1 cellular context compared by ENCODE assay signal in the genomic region with DNA sequence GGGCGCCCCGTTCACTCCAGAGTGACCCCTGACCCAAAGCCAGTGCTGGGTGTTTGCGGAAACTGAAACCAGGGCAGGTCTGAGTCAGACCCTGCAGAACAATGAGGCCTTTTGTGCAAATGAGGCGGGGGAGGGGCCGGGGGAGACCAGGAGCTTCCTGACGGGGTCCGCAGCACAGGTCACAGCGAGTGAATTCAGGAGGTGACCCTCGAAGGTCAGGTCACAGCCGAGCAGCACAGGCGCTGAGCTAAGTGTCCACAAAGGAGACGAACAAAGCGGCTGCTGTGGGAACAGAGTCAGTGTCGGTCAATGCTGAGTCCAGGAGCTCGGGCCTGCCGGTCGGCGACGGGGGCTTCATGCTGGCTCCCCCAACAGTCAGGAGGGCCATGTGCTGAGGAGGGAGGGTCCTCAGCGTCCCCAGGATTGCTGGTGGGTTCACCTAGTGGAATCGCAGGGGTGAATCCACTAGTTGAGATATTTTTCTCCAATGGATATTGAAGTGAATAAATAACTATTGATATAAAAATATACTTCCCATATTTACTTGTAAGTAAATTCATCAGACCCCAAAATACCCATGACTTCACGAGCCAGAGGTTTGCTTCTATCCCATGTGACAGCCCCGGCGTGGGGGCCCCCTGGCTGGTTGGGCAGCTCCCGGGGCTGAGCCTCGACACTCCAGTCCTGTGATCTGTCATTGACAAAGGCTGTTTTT.
TF ChIP-seq lines count a peak whose summit lies in the region.

No MANE protein-coding gene starts in this region.

TF ChIP-seq in HepG2, 621 proteins besides CTCF, POLR2A, EP300 and RAD21 (continued from another document and continues in another):
- TF ChIP-seq ZNF615 (CRISPR knock-in tag; IDR thresholded peaks at IDR 0.05; ENCODE audit: borderline replicate concordance) (no peak), TBX3 (IDR thresholded peaks at IDR 0.05; ENCODE audit: borderline replicate concordance) (peak; percentile 74; the same call in 1 of the 2 replicates), MAFF (IDR thresholded peaks at IDR 0.05; ENCODE audit: low read depth, low read length) (peak; percentile 12; the same call in 1 of the 2 replicates), TOE1 (CRISPR knock-in tag; IDR thresholded peaks at IDR 0.05) (no peak), ELF3 (CRISPR knock-in tag; IDR thresholded peaks at IDR 0.05) (peak; percentile 89), SUZ12 (IDR thresholded peaks at IDR 0.05; ENCODE audit: low read depth, low read length) (no peak), AHR (CRISPR knock-in tag; IDR thresholded peaks at IDR 0.05) (no peak), SRSF9 (IDR thresholded peaks at IDR 0.05; ENCODE audit: borderline replicate concordance, insufficient read depth, low read depth, low read length, poor library complexity, severe bottlenecking) (no peak), ZNF720 (CRISPR knock-in tag; IDR thresholded peaks at IDR 0.05) (no peak), ZNF703 (CRISPR knock-in tag; IDR thresholded peaks at IDR 0.05; ENCODE audit: borderline replicate concordance) (peak; percentile 44; the same call in 1 of the 2 replicates), NFE2L1 (CRISPR knock-in tag; IDR thresholded peaks at IDR 0.05; ENCODE audit: borderline replicate concordance) (no peak), NCOR1 (IDR thresholded peaks at IDR 0.05; ENCODE audit: borderline replicate concordance, low read length) (peak; percentile 79), MBD4 (IDR thresholded peaks at IDR 0.05; ENCODE audit: borderline replicate concordance, low read length) (no peak), NFRKB (IDR thresholded peaks at IDR 0.05) (no peak), ZFY (CRISPR knock-in tag; IDR thresholded peaks at IDR 0.05) (peak; percentile 71), ZNF572 (CRISPR knock-in tag; IDR thresholded peaks at IDR 0.05) (no peak), ZNF724P (CRISPR knock-in tag; IDR thresholded peaks at IDR 0.05; ENCODE audit: borderline replicate concordance) (0 out of 2 replicates have a peak, but pooled peaks have one; percentile 25), ZNF10 (CRISPR knock-in tag; IDR thresholded peaks at IDR 0.05; ENCODE audit: borderline replicate concordance, low read depth) (no peak), ZBTB20 (CRISPR knock-in tag; IDR thresholded peaks at IDR 0.05; ENCODE audit: borderline replicate concordance, low read depth) (peak; percentile 84), STAT5B (CRISPR knock-in tag; IDR thresholded peaks at IDR 0.05) (no peak), ZNF83 (CRISPR knock-in tag; IDR thresholded peaks at IDR 0.05; ENCODE audit: borderline replicate concordance) (no peak), ZNF274 (CRISPR knock-in tag; IDR thresholded peaks at IDR 0.05) (no peak; the same call in 1 of the 2 replicates), ZNF790 (CRISPR knock-in tag; IDR thresholded peaks at IDR 0.05; ENCODE audit: borderline replicate concordance) (peak; percentile 60; the same call in 1 of the 2 replicates), CCDC6 (CRISPR knock-in tag; IDR thresholded peaks at IDR 0.05) (no peak), HMGA1 (CRISPR knock-in tag; conservative IDR thresholded peaks at IDR 0.05) (no peak), SYNCRIP (IDR thresholded peaks at IDR 0.05; ENCODE audit: insufficient read depth, low read depth, low read length) (no peak), ZNF337 (CRISPR knock-in tag; IDR thresholded peaks at IDR 0.05; ENCODE audit: borderline replicate concordance, low read depth) (0 out of 2 replicates have a peak, but pooled peaks have one; percentile 70), ZNF530 (CRISPR knock-in tag; IDR thresholded peaks at IDR 0.05; ENCODE audit: low read depth) (no peak), TEAD2 (CRISPR knock-in tag; IDR thresholded peaks at IDR 0.05) (no peak), RFX3 (CRISPR knock-in tag; IDR thresholded peaks at IDR 0.05) (no peak), ZNF543 (CRISPR knock-in tag; IDR thresholded peaks at IDR 0.05) (peak; percentile 87; the same call in 1 of the 2 replicates), ZKSCAN8 (CRISPR knock-in tag; IDR thresholded peaks at IDR 0.05; ENCODE audit: borderline replicate concordance) (peak; percentile 63; the same call in 1 of the 2 replicates)
- TF ChIP-seq, protein P1, sequence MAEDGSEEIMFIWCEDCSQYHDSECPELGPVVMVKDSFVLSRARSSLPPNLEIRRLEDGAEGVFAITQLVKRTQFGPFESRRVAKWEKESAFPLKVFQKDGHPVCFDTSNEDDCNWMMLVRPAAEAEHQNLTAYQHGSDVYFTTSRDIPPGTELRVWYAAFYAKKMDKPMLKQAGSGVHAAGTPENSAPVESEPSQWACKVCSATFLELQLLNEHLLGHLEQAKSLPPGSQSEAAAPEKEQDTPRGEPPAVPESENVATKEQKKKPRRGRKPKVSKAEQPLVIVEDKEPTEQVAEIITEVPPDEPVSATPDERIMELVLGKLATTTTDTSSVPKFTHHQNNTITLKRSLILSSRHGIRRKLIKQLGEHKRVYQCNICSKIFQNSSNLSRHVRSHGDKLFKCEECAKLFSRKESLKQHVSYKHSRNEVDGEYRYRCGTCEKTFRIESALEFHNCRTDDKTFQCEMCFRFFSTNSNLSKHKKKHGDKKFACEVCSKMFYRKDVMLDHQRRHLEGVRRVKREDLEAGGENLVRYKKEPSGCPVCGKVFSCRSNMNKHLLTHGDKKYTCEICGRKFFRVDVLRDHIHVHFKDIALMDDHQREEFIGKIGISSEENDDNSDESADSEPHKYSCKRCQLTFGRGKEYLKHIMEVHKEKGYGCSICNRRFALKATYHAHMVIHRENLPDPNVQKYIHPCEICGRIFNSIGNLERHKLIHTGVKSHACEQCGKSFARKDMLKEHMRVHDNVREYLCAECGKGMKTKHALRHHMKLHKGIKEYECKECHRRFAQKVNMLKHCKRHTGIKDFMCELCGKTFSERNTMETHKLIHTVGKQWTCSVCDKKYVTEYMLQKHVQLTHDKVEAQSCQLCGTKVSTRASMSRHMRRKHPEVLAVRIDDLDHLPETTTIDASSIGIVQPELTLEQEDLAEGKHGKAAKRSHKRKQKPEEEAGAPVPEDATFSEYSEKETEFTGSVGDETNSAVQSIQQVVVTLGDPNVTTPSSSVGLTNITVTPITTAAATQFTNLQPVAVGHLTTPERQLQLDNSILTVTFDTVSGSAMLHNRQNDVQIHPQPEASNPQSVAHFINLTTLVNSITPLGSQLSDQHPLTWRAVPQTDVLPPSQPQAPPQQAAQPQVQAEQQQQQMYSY (CRISPR knock-in tag; IDR thresholded peaks at IDR 0.05) = no peak; the same call in 1 of the 2 replicates
- TF ChIP-seq, protein P2, sequence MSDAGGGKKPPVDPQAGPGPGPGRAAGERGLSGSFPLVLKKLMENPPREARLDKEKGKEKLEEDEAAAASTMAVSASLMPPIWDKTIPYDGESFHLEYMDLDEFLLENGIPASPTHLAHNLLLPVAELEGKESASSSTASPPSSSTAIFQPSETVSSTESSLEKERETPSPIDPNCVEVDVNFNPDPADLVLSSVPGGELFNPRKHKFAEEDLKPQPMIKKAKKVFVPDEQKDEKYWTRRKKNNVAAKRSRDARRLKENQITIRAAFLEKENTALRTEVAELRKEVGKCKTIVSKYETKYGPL (CRISPR knock-in tag; IDR thresholded peaks at IDR 0.05) = no peak
- TF ChIP-seq, protein P3, sequence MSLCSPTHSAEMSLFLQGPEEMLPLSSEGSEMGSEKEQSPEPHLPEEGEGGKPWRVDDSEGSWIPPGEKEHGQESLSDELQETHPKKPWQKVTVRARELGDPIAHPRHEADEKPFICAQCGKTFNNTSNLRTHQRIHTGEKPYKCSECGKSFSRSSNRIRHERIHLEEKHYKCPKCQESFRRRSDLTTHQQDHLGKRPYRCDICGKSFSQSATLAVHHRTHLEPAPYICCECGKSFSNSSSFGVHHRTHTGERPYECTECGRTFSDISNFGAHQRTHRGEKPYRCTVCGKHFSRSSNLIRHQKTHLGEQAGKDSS (CRISPR knock-in tag; IDR thresholded peaks at IDR 0.05; ENCODE audit: borderline replicate concordance, low read depth) = no peak; the same call in none of the 2 replicates
- TF ChIP-seq, protein P4, sequence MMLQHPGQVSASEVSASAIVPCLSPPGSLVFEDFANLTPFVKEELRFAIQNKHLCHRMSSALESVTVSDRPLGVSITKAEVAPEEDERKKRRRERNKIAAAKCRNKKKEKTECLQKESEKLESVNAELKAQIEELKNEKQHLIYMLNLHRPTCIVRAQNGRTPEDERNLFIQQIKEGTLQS (CRISPR knock-in tag; IDR thresholded peaks at IDR 0.05) = peak; percentile 85
- TF ChIP-seq, protein P5, sequence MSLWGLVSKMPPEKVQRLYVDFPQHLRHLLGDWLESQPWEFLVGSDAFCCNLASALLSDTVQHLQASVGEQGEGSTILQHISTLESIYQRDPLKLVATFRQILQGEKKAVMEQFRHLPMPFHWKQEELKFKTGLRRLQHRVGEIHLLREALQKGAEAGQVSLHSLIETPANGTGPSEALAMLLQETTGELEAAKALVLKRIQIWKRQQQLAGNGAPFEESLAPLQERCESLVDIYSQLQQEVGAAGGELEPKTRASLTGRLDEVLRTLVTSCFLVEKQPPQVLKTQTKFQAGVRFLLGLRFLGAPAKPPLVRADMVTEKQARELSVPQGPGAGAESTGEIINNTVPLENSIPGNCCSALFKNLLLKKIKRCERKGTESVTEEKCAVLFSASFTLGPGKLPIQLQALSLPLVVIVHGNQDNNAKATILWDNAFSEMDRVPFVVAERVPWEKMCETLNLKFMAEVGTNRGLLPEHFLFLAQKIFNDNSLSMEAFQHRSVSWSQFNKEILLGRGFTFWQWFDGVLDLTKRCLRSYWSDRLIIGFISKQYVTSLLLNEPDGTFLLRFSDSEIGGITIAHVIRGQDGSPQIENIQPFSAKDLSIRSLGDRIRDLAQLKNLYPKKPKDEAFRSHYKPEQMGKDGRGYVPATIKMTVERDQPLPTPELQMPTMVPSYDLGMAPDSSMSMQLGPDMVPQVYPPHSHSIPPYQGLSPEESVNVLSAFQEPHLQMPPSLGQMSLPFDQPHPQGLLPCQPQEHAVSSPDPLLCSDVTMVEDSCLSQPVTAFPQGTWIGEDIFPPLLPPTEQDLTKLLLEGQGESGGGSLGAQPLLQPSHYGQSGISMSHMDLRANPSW (CRISPR knock-in tag; IDR thresholded peaks at IDR 0.05; ENCODE audit: borderline replicate concordance) = peak; percentile 81; the same call in 1 of the 2 replicates
- TF ChIP-seq, protein P6, sequence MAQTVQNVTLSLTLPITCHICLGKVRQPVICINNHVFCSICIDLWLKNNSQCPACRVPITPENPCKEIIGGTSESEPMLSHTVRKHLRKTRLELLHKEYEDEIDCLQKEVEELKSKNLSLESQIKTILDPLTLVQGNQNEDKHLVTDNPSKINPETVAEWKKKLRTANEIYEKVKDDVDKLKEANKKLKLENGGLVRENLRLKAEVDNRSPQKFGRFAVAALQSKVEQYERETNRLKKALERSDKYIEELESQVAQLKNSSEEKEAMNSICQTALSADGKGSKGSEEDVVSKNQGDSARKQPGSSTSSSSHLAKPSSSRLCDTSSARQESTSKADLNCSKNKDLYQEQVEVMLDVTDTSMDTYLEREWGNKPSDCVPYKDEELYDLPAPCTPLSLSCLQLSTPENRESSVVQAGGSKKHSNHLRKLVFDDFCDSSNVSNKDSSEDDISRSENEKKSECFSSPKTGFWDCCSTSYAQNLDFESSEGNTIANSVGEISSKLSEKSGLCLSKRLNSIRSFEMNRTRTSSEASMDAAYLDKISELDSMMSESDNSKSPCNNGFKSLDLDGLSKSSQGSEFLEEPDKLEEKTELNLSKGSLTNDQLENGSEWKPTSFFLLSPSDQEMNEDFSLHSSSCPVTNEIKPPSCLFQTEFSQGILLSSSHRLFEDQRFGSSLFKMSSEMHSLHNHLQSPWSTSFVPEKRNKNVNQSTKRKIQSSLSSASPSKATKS (CRISPR knock-in tag; IDR thresholded peaks at IDR 0.05) = no peak
- TF ChIP-seq, protein P7, sequence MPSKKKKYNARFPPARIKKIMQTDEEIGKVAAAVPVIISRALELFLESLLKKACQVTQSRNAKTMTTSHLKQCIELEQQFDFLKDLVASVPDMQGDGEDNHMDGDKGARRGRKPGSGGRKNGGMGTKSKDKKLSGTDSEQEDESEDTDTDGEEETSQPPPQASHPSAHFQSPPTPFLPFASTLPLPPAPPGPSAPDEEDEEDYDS (CRISPR knock-in tag; IDR thresholded peaks at IDR 0.05) = peak; percentile 27
- TF ChIP-seq, protein P8, sequence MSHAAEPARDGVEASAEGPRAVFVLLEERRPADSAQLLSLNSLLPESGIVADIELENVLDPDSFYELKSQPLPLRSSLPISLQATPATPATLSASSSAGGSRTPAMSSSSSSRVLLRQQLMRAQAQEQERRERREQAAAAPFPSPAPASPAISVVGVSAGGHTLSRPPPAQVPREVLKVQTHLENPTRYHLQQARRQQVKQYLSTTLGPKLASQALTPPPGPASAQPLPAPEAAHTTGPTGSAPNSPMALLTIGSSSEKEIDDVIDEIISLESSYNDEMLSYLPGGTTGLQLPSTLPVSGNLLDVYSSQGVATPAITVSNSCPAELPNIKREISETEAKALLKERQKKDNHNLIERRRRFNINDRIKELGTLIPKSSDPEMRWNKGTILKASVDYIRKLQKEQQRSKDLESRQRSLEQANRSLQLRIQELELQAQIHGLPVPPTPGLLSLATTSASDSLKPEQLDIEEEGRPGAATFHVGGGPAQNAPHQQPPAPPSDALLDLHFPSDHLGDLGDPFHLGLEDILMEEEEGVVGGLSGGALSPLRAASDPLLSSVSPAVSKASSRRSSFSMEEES (CRISPR knock-in tag; IDR thresholded peaks at IDR 0.05) = no peak
- TF ChIP-seq, protein P9, sequence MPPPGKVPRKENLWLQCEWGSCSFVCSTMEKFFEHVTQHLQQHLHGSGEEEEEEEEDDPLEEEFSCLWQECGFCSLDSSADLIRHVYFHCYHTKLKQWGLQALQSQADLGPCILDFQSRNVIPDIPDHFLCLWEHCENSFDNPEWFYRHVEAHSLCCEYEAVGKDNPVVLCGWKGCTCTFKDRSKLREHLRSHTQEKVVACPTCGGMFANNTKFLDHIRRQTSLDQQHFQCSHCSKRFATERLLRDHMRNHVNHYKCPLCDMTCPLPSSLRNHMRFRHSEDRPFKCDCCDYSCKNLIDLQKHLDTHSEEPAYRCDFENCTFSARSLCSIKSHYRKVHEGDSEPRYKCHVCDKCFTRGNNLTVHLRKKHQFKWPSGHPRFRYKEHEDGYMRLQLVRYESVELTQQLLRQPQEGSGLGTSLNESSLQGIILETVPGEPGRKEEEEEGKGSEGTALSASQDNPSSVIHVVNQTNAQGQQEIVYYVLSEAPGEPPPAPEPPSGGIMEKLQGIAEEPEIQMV (CRISPR knock-in tag; IDR thresholded peaks at IDR 0.05; ENCODE audit: low read depth) = peak; percentile 77; the same call in 1 of the 2 replicates
- TF ChIP-seq, protein P10, sequence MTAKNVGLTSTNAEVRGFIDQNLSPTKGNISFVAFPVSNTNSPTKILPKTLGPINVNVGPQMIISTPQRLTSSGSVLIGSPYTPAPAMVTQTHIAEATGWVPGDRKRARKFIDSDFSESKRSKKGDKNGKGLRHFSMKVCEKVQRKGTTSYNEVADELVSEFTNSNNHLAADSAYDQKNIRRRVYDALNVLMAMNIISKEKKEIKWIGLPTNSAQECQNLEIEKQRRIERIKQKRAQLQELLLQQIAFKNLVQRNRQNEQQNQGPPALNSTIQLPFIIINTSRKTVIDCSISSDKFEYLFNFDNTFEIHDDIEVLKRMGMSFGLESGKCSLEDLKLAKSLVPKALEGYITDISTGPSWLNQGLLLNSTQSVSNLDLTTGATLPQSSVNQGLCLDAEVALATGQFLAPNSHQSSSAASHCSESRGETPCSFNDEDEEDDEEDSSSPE (CRISPR knock-in tag; IDR thresholded peaks at IDR 0.05) = peak; percentile 48; the same call in 1 of the 2 replicates
- TF ChIP-seq, protein P11, sequence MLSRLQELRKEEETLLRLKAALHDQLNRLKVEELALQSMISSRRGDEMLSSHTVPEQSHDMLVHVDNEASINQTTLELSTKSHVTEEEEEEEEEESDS (CRISPR knock-in tag; IDR thresholded peaks at IDR 0.05; ENCODE audit: borderline replicate concordance) = no peak
